5 cellular contexts compared by ENCODE assay signal in the genomic region with DNA sequence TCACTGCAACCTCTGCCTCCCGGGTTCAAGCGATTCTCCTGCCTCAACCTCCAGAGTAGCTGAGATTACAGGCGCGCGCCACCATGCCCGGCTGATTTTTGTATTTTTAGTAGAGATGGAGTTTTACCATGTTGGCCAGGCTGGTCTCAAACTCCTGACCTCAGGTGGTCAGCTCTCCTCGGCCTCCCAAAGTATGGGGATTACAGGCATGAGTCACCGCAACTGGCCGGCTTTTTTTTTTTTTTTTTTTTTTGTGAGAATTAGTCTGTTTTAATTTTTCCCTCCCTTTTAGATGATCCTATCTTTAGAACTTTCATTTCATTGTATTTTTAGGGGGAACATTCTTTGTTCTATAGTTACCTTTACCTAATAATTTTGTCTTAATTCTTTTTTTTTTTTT. TPM values are rescaled to one million over a fixed set of nuclear protein-coding genes. Genes with fewer than 3 reads are reported as not detected.
A peak's percentile ranks its signal among the peaks of the same experiment; 100 is the strongest.
DNase-seq lines count a peak whose midpoint lies in the region; ATAC-seq and TF ChIP-seq lines count a peak whose summit lies in the region.
"Not testable (repeated sequence)": the region's sequence is repeated elsewhere in the genome, so short reads cannot be mapped to it uniquely, and the experiment has no call there.

No MANE protein-coding gene starts in this region.

- peak overlapping the region; percentile 5 to 13; a peak in 1 of 4 replicates for H3K4me3 ChIP-seq in HCT116 (replicated peaks in 1 of 2; ENCODE audit: low read depth in 1 of 2, low read length in 2 of 2)
- not testable (repeated sequence) for H3K4me3 ChIP-seq in lower lobe of right lung

- not testable (repeated sequence) for BruUV-seq in HCT116 (replicated peaks; lab: Mats Ljungman, UMichigan)

- peak overlapping the region; percentile 46 for H3K9ac ChIP-seq in HCT116 (ENCODE audit: low read length)

- not testable (repeated sequence) for TF ChIP-seq CTCF in HCT116 (IDR thresholded peaks at IDR 0.05 in 2 of 3, conservative IDR thresholded peaks at IDR 0.05 in 1 of 3; ENCODE audit: borderline replicate concordance in 1 of 3, insufficient read depth in 1 of 3, low read depth in 2 of 3, low read length in 2 of 3); lower lobe of right lung (IDR thresholded peaks at IDR 0.05)

- H3K4me1 ChIP-seq in HCT116 (ENCODE audit: control insufficient read depth in 1 of 2, insufficient read depth in 2 of 2, low read length in 2 of 2) = peaks cover 13 to 49% of the 10 kb centered on the region in 2 experiments
- H3K4me1 ChIP-seq in lower lobe of right lung = not testable (repeated sequence)

- H4K20me1 ChIP-seq in HCT116 (ENCODE audit: insufficient read depth) = not testable (repeated sequence)

- H3K27ac ChIP-seq in HCT116 (ENCODE audit: low read depth, low read length) = peak overlapping the region; percentile 46
- not testable (repeated sequence) for H3K27ac ChIP-seq in lower lobe of right lung

- POLR2A ChIA-PET in HCT116 (lab: Charles Lee) = interaction anchor here (0.8 to 1.2 kb wide), 2 partner anchors 11 to 29 kb away, joined by 3 read pairs; no protein-coding TSS in a partner anchor

- not testable (repeated sequence) for TF ChIP-seq RAD21 in HCT116 (IDR thresholded peaks at IDR 0.05; ENCODE audit: low read depth)

- ATAC-seq in HCT116 = peak; percentile 72
- ATAC-seq in lower lobe of right lung = not testable (repeated sequence)

- TF ChIP-seq POLR2A in HCT116 (IDR thresholded peaks at IDR 0.05; ENCODE audit: borderline replicate concordance, extremely low read depth, insufficient read depth, insufficient read length) = not testable (repeated sequence)

- intact Hi-C loops in HCT116 (cut with micrococcal nuclease); lower lobe of right lung (cut with DNase I): not testable (repeated sequence)

- peak overlapping the region; percentile 54 for H2AFZ ChIP-seq in HCT116 (ENCODE audit: low read depth, low read length, poor library complexity, severe bottlenecking)

- H3K4me2 ChIP-seq in HCT116 (ENCODE audit: low read length) = peak overlapping the region; percentile 65

- not testable (repeated sequence) for H3K9me2 ChIP-seq in HCT116 (ENCODE audit: insufficient read depth)

- not testable (repeated sequence) for H3K9me3 ChIP-seq in HCT116 (ENCODE audit: control insufficient read depth in 1 of 2, insufficient read depth in 1 of 2, low read depth in 1 of 2, low read length in 2 of 2); lower lobe of right lung

- DNase-seq in HCT116 (ENCODE audit: low read depth, low spot score) = peak; percentile 12
- peak; percentile 46 for DNase-seq in HT1080 (ENCODE audit: low read depth)
- DNase-seq in activated effector memory CD4-positive, alpha-beta T cell treated with anti-CD3 and anti-CD28 coated beads, Interleukin-2, amount 50 U/mL, for 16 hours = peak; percentile 6
- DNase-seq in iris pigment epithelial cell (ENCODE audit: low read depth) = peak; percentile 18
- DNase-seq in lower lobe of right lung = peak; percentile 1

- H3K27me3 ChIP-seq in HCT116 (ENCODE audit: insufficient read depth, low read length); lower lobe of right lung (ENCODE audit: low read depth): not testable (repeated sequence)

- H3K79me2 ChIP-seq in HCT116 (ENCODE audit: insufficient read depth, low read length) = not testable (repeated sequence)

- RAD21 ChIA-PET in HCT116 (lab: Charles Lee; ENCODE audit: low non-redundant PET in 1 of 2, low total read pairs in 2 of 2, uncharacterized antibody in 2 of 2, unreplicated experiment in 2 of 2) = interaction anchor here in 1 of 2 experiments (0.7 to 0.8 kb wide), 2 partner anchors 11 to 82 kb away, joined by 3 to 4 read pairs; no protein-coding TSS in a partner anchor

- CTCF ChIA-PET in HCT116 (lab: Charles Lee) = interaction anchor here (1.0 to 1.8 kb wide), 2 partner anchors 11 to 57 kb away, joined by 3 to 9 read pairs; no protein-coding TSS in a partner anchor

- not testable (repeated sequence) for H3K36me3 ChIP-seq in HCT116 (ENCODE audit: control insufficient read depth in 1 of 2, insufficient read depth in 2 of 2, low read length in 2 of 2); lower lobe of right lung

TF ChIP-seq in HCT116, 20 proteins besides CTCF, POLR2A, EP300 and RAD21:
- TF ChIP-seq FOSL1 (IDR thresholded peaks at IDR 0.05; ENCODE audit: low read depth) = peak; percentile 37; the same call in 1 of the 2 replicates

RNA-seq across cellular contexts. Expression of a gene that starts 30.3 kb away (rescaled TPM):
- total RNA-seq in HCT116 (2021; ENCODE audit: unreplicated experiment) (57.8 TPM), lower lobe of right lung (28.2 TPM)
- polyA plus RNA-seq in HCT116 (2012) = 36.7 and 38.8 TPM in 2 replicates
- 30.1 and 46.1 TPM in 2 replicates for total RNA-seq in HT1080 (2014; rRNA removed; shearing (Covaris generic))
- 18.1 and 19.7 TPM in 2 replicates for polyA plus RNA-seq in HT1080 (2015; cell fraction: cytosol; rRNA removed)
- 106 and 111 TPM in 2 replicates for polyA plus RNA-seq in HT1080 (2015; cell fraction: nucleus; rRNA removed)

RNA-seq across cellular contexts. Expression of a gene that starts 30.6 kb away (rescaled TPM):
- total RNA-seq in HCT116 (2021; ENCODE audit: unreplicated experiment) = 1.7 TPM
- polyA plus RNA-seq in HCT116 (2012) = 0.24 and 0.48 TPM in 2 replicates
- 0.13 and 0.40 TPM in 2 replicates for total RNA-seq in HT1080 (2014; rRNA removed; shearing (Covaris generic))
- 0.03 and 0.06 TPM in 2 replicates for polyA plus RNA-seq in HT1080 (2015; cell fraction: cytosol; rRNA removed)
- polyA plus RNA-seq in HT1080 (2015; cell fraction: nucleus; rRNA removed) = 0.24 and 0.26 TPM in 2 replicates
- total RNA-seq in lower lobe of right lung = 0.44 TPM

RNA-seq across cellular contexts. Expression of a gene that starts 52.3 kb away (rescaled TPM):
- total RNA-seq in HCT116 (2021; ENCODE audit: unreplicated experiment) (59.1 TPM), lower lobe of right lung (30.9 TPM)
- 15.0 and 20.7 TPM in 2 replicates for polyA plus RNA-seq in HCT116 (2012)
- total RNA-seq in HT1080 (2014; rRNA removed; shearing (Covaris generic)) = 55.3 and 56.4 TPM in 2 replicates
- polyA plus RNA-seq in HT1080 (2015; cell fraction: cytosol; rRNA removed) = 66.4 and 75.6 TPM in 2 replicates
- polyA plus RNA-seq in HT1080 (2015; cell fraction: nucleus; rRNA removed) = 41.3 and 42.5 TPM in 2 replicates
